ENCODE assay signal across 8 cellular contexts in the genomic region with DNA sequence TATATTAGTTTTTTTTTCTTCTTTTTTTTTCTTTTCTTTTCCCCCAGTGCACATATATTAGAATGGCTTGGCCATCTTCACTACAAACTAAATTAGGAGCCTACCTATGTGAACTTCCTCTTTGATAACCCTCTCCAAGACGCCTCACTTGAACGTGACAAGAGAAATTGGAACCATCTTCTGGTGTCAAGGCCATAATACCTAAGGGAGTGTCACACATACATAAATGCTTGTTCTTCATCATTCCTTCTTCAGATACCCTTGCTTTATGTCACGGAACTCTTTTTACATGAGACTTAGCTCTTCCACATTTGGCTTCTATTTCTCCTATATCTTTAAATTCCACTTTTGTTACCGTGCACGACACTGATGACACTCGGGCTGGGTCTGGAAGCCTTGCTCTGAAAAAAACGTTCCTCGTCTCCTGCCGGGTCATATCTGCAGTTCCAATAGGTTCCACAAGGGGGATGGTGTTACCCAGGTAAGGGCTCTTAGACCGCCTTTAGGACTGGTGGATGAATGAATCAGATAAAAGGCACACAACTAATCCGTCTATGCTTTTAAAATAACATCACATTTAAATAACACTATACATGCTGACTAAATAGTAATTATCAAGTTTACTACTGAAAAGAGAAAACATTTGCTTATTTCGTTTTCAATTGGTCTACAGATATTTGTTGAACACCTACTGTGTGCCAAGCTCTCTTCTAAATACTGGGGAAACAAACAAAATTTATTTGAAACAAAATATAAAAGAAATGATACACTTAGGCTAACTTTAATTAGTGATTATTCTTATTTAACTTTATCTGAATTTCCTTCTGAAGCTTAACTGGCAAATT. TPM values are rescaled to one million over a fixed set of nuclear protein-coding genes. Genes with fewer than 3 reads are reported as not detected.
DNase-seq lines count a peak whose midpoint lies in the region; ATAC-seq and TF ChIP-seq lines count a peak whose summit lies in the region.

No MANE protein-coding gene starts in this region.

- peak overlapping the region in 2 of 8 donors; percentile 26 to 57 for H3K4me3 Mint-ChIP-seq in naive B cell

- peaks cover 0 to 6% (median 5%) of the 10 kb centered on the region in 3 donors for H3K4me1 Mint-ChIP-seq in naive B cell

- TF ChIP-seq CTCF in thoracic aorta (IDR thresholded peaks at IDR 0.05): peak; percentile 38

- H3K36me3 ChIP-seq in thoracic aorta: no peaks in the 10 kb centered on the region

- ATAC-seq in HG02798 (IDR thresholded peaks at IDR 0.05; ENCODE audit: poor library complexity, unreplicated experiment) (peak; percentile 81), naive B cell (ENCODE audit: low read depth in 2 of 2) (peak; percentile 60 to 66), thoracic aorta (ENCODE audit: insufficient number of reproducible peaks, low FRiP score, low read depth) (no peak)

- no peaks in the 10 kb centered on the region for H3K4me1 ChIP-seq in thoracic aorta (ENCODE audit: control insufficient read depth in 1 of 2, low read depth in 2 of 2)

- H3K27me3 Mint-ChIP-seq in naive B cell: no peaks in the 10 kb centered on the region

- H3K27me3 ChIP-seq in thoracic aorta (replicated peaks; ENCODE audit: insufficient read depth): no peaks in the 10 kb centered on the region

- DNase-seq in activated gamma-delta T cell treated with Interleukin-2 at 50 U/mL for 16 hours (peak; percentile 63), activated gamma-delta T cell (lab: John Stamatoyannopoulos, UW) (no peak), NCI-H2227 (lab: John Stamatoyannopoulos, UW; ENCODE audit: unreplicated experiment) (peak; percentile 66), naive B cell (peak; percentile 40), thoracic aorta (ENCODE audit: low spot score) (peak; percentile 5)
- peak; percentile 57 for DNase-seq in activated CD4-positive, alpha-beta T cell treated with anti-CD3 and anti-CD28 coated beads, Interleukin-2, amount 50 U/mL, for 1 hour
- DNase-seq in effector CD4-positive, alpha-beta T cell: peak; percentile 51

- peak overlapping the region in 1 of 6 donors; percentile 4 for H3K27ac Mint-ChIP-seq in naive B cell

- H3K9me3 Mint-ChIP-seq in naive B cell: peaks cover 0 to 5% (median 0%) of the 10 kb centered on the region in 7 donors

- no peaks in the 10 kb centered on the region for H3K36me3 Mint-ChIP-seq in naive B cell

- no peak overlapping the region for H3K4me3 ChIP-seq in thoracic aorta

- no peaks in the 10 kb centered on the region for H3K9me3 ChIP-seq in thoracic aorta

- no peak overlapping the region for H3K27ac ChIP-seq in thoracic aorta

RNA-seq across cellular contexts. Expression of a gene that starts 19.9 kb away (rescaled TPM):
- polyA plus RNA-seq in naive B cell (ENCODE audit: low read depth in 6 of 6): not detected
- total RNA-seq in thoracic aorta: not detected

RNA-seq across cellular contexts. Expression of a gene that starts 37.3 kb away (rescaled TPM):
- polyA plus RNA-seq in naive B cell (ENCODE audit: low read depth in 6 of 6): not detected
- total RNA-seq in thoracic aorta: not detected
